ENCODE assay signal across 8 cellular contexts in genomic region chr11:123357353-123357989, GRCh38.
A peak's percentile ranks its signal among the peaks of the same experiment; 100 is the strongest.
DNase-seq lines count a peak whose midpoint lies in the region; ATAC-seq and TF ChIP-seq lines count a peak whose summit lies in the region.
"Had no signal": no experiment of that assay in that cellular context is flagged by ENCODE, and none has a peak within 500 bp of the region (broad histone marks: within the 10 kb centered on the region; RNA-seq: fewer than 3 reads in every experiment).

No MANE protein-coding gene starts in this region.

- no peak for TF ChIP-seq POLR2A in IMR-90 (IDR thresholded peaks at IDR 0.05; ENCODE audit: low read depth, low read length)

- no peak overlapping the region for H2AFZ ChIP-seq in IMR-90 (replicated peaks; ENCODE audit: low read length, poor library complexity)
- peak overlapping the region; percentile 91 for H2AFZ ChIP-seq in trophoblast cell (ENCODE audit: insufficient read depth, low read length, poor library complexity)

- H4K8ac ChIP-seq in IMR-90 (ENCODE audit: low read depth in 2 of 2, low read length in 2 of 2) (no peak overlapping the region), trophoblast cell (ENCODE audit: low read depth, low read length) (no peak overlapping the region)

- H4K91ac ChIP-seq in IMR-90 (ENCODE audit: insufficient read depth, low read depth, low read length): no peak overlapping the region
- no peak overlapping the region for H4K91ac ChIP-seq in trophoblast cell (ENCODE audit: low read depth, low read length)

- in situ Hi-C loops in IMR-90 (cut with MboI; ENCODE audit: low sequenced_read_pairs): no loop called here

- TF ChIP-seq CTCF in GM06990 (IDR thresholded peaks at IDR 0.05; ENCODE audit: insufficient read depth, low read length, poor library complexity, severe bottlenecking) (no peak), IMR-90 (conservative IDR thresholded peaks at IDR 0.05; ENCODE audit: low read depth, low read length) (no peak)

- 66% methylated on average over 2 of the region's 9 CpGs; no CpG with 5 or more reads in 1 of the 2 experiments for WGBS in IMR-90 (ENCODE audit: extremely low coverage in 2 of 2, insufficient read length in 1 of 2), 2 experiments
- WGBS in ectodermal cell, 2 experiments: 62 to 66% methylated on average over 9 of the region's 9 CpGs
- no CpG with 5 or more reads among the region's 9 CpGs for WGBS in trophoblast cell (ENCODE audit: extremely low coverage, insufficient coverage, insufficient read length)

- H3K9ac ChIP-seq in IMR-90 (ENCODE audit: low read depth, low read length) (no peak overlapping the region), trophoblast cell (ENCODE audit: low read length) (no peak overlapping the region)

- H3K79me2 ChIP-seq in trophoblast cell (ENCODE audit: control insufficient read depth, insufficient read depth, low read length, poor library complexity): peaks cover 1% of the 10 kb centered on the region

- H3K27me3 ChIP-seq in GM06990 (replicated peaks; ENCODE audit: control insufficient read depth, insufficient read depth, low read length) (no peaks in the 10 kb centered on the region), IMR-90 (ENCODE audit: control insufficient read depth, insufficient read depth, low read length) (peaks cover 67% of the 10 kb centered on the region), ectodermal cell (ENCODE audit: control insufficient read depth, insufficient read depth, low read length, poor library complexity, severe bottlenecking) (peaks cover 52% of the 10 kb centered on the region), trophoblast cell (ENCODE audit: insufficient read depth, low read length) (no peaks in the 10 kb centered on the region)

- no peak overlapping the region for H2BK12ac ChIP-seq in trophoblast cell (ENCODE audit: low read length)

- no peak overlapping the region for H3K14ac ChIP-seq in IMR-90 (replicated peaks; ENCODE audit: low read depth, low read length)
- H3K14ac ChIP-seq in trophoblast cell (ENCODE audit: low read length): no peak overlapping the region

- no peak overlapping the region for H4K5ac ChIP-seq in IMR-90 (ENCODE audit: low read depth, low read length)

- H3K4me2 ChIP-seq in IMR-90 (ENCODE audit: low read depth, low read length): peak overlapping the region; percentile 64; the same call in 1 of the 2 replicates
- H3K4me2 ChIP-seq in trophoblast cell (ENCODE audit: low read length): peak overlapping the region; percentile 85

- H2AK9ac ChIP-seq in IMR-90 (replicated peaks; ENCODE audit: low read depth, low read length, poor library complexity): no peak overlapping the region

- H3K36me3 ChIP-seq in GM06990 (ENCODE audit: control insufficient read depth, insufficient read depth, low read length) (no peaks in the 10 kb centered on the region), IMR-90 (ENCODE audit: control insufficient read depth, insufficient read depth, low read length) (no peaks in the 10 kb centered on the region), ectodermal cell (ENCODE audit: control insufficient read depth, insufficient read depth, low read length) (no peaks in the 10 kb centered on the region), trophoblast cell (ENCODE audit: control insufficient read depth in 1 of 2, insufficient read depth in 2 of 2, low read length in 2 of 2) (no peaks in the 10 kb centered on the region)
- H3K36me3 ChIP-seq: MG63 had no signal

- H2BK5ac ChIP-seq in IMR-90 (ENCODE audit: low read depth, low read length, poor library complexity, severe bottlenecking) (no peak overlapping the region), trophoblast cell (ENCODE audit: low read depth, low read length, poor library complexity) (no peak overlapping the region)

- H4K20me1 ChIP-seq in IMR-90 (ENCODE audit: insufficient read depth, low read length): no peaks in the 10 kb centered on the region

- no peak for DNase-seq in GM06990 (ENCODE audit: extremely low read depth, insufficient read length)
- no peak for DNase-seq in IMR-90
- DNase-seq in trophoblast cell: no peak
- DNase-seq in GF-D8 (lab: John Stamatoyannopoulos, UW): no peak
- no peak for DNase-seq in pons (ENCODE audit: low spot score)

- H4K12ac ChIP-seq in trophoblast cell (ENCODE audit: low read depth, low read length): no peak overlapping the region

- intact Hi-C loops in IMR-90 (cut with micrococcal nuclease): no loop called here

- dilution Hi-C loops in IMR-90 (cut with HindIII; ENCODE audit: low sequenced_read_pairs, unreplicated experiment): no loop called here

- H3K18ac ChIP-seq in IMR-90 (ENCODE audit: low read depth, low read length) (no peak overlapping the region), trophoblast cell (ENCODE audit: low read length) (no peak overlapping the region)

- no peak for TF ChIP-seq RAD21 in IMR-90 (IDR thresholded peaks at IDR 0.05; ENCODE audit: low read length)

- H2AK5ac ChIP-seq in IMR-90 (ENCODE audit: low read depth, low read length) (no peak overlapping the region), trophoblast cell (ENCODE audit: low read length) (no peak overlapping the region)

- H3K4me3 ChIP-seq in GM06990 (replicated peaks; ENCODE audit: low read depth, low read length) (peak overlapping the region; percentile 73), IMR-90 (ENCODE audit: insufficient read depth, low read depth, low read length) (no peak overlapping the region), ectodermal cell (ENCODE audit: insufficient read depth, low read depth, low read length) (peak overlapping the region; percentile 64), trophoblast cell (ENCODE audit: low read depth, low read length) (no peak overlapping the region)

- CTCF ChIA-PET in IMR-90 (lab: Yijun Ruan, JAX): interaction anchor here (0.6 kb wide), 1 partner anchor 57 kb away, joined by 6 read pairs; no protein-coding TSS in a partner anchor

- no peaks in the 10 kb centered on the region for H3K9me1 ChIP-seq in IMR-90 (ENCODE audit: insufficient read depth, low read length)

- H3K23ac ChIP-seq in IMR-90 (ENCODE audit: low read depth, low read length) (no peak overlapping the region), trophoblast cell (ENCODE audit: low read length) (no peak overlapping the region)

- H3K9me3 ChIP-seq in IMR-90 (ENCODE audit: control insufficient read depth, insufficient read depth, low read length): no peaks in the 10 kb centered on the region
- H3K9me3 ChIP-seq in ectodermal cell (ENCODE audit: control insufficient read depth, low read length): no peaks in the 10 kb centered on the region
- no peaks in the 10 kb centered on the region for H3K9me3 ChIP-seq in trophoblast cell (ENCODE audit: insufficient read depth, low read depth, low read length)
- H3K9me3 ChIP-seq: MG63 had no signal

- POLR2A ChIA-PET in IMR-90 (lab: Charles Lee; ENCODE audit: unreplicated experiment): no interaction called here

- ATAC-seq in IMR-90 (ENCODE audit: low read depth): no peak
- ATAC-seq in HG03097 (IDR thresholded peaks at IDR 0.05; ENCODE audit: low FRiP score, unreplicated experiment): no peak

- no peaks in the 10 kb centered on the region; the same call in 1 of the 2 replicates for H3K4me1 ChIP-seq in IMR-90 (ENCODE audit: control insufficient read depth, insufficient read depth, low read length)
- H3K4me1 ChIP-seq in ectodermal cell (ENCODE audit: control insufficient read depth, insufficient read depth, low read length): peaks cover under 1% of the 10 kb centered on the region
- peaks cover 10% of the 10 kb centered on the region in 2 experiments for H3K4me1 ChIP-seq in trophoblast cell (ENCODE audit: control insufficient read depth in 1 of 2, insufficient read depth in 2 of 2, low read length in 2 of 2)

- no TSS peak for BruUV-seq in IMR-90 (replicated peaks; lab: Mats Ljungman, UMichigan)

- no peak overlapping the region for H2BK120ac ChIP-seq in IMR-90 (ENCODE audit: low read depth, low read length)
- no peak overlapping the region for H2BK120ac ChIP-seq in trophoblast cell (ENCODE audit: insufficient read depth, low read length, poor library complexity)

- H3K56ac ChIP-seq in IMR-90 (ENCODE audit: extremely low read depth, insufficient read depth, low read length): no peak overlapping the region

- no peak overlapping the region for H3K27ac ChIP-seq in IMR-90 (ENCODE audit: insufficient read depth, low read length)
- no peak overlapping the region for H3K27ac ChIP-seq in ectodermal cell (ENCODE audit: insufficient read depth, low read depth, low read length, poor library complexity, severe bottlenecking)
- no peak overlapping the region for H3K27ac ChIP-seq in trophoblast cell (ENCODE audit: low read depth, low read length)

- H3K4ac ChIP-seq in IMR-90 (ENCODE audit: low read depth, low read length) (no peak overlapping the region), trophoblast cell (ENCODE audit: low read depth, low read length) (no peak overlapping the region)

- H2BK15ac ChIP-seq in IMR-90 (ENCODE audit: low read depth, low read length): no peak overlapping the region

- H2BK20ac ChIP-seq in IMR-90 (ENCODE audit: low read depth, low read length): no peak overlapping the region

- H3K79me1 ChIP-seq in IMR-90 (ENCODE audit: low read depth in 1 of 2, low read length in 2 of 2) (no peaks in the 10 kb centered on the region), trophoblast cell (ENCODE audit: low read length) (no peaks in the 10 kb centered on the region)

TF ChIP-seq in IMR-90, 13 proteins besides CTCF, POLR2A, EP300 and RAD21 (continues in another document):
- TF ChIP-seq BHLHE40 (IDR thresholded peaks at IDR 0.05; ENCODE audit: low read depth, low read length) (no peak), MAFK (IDR thresholded peaks at IDR 0.05; ENCODE audit: low read depth, low read length) (no peak), NFE2L2 (IDR thresholded peaks at IDR 0.05; ENCODE audit: low read depth, low read length) (no peak), MAZ (IDR thresholded peaks at IDR 0.05; ENCODE audit: borderline replicate concordance, low read depth, low read length) (no peak), USF2 (IDR thresholded peaks at IDR 0.05; ENCODE audit: low read depth, low read length) (no peak), SMC3 (IDR thresholded peaks at IDR 0.05; ENCODE audit: low read depth, low read length) (no peak), RFX5 (IDR thresholded peaks at IDR 0.05; ENCODE audit: low read depth, low read length) (no peak), CHD1 (IDR thresholded peaks at IDR 0.05; ENCODE audit: low read depth, low read length) (no peak), FOS (IDR thresholded peaks at IDR 0.05; ENCODE audit: low read depth, low read length) (no peak), RCOR1 (IDR thresholded peaks at IDR 0.05; ENCODE audit: insufficient replicate concordance, low read length) (no peak)

Comparison
In these comparisons a context has a peak if more than half of its experiments do, and no peak if none do; other contexts are left out.
1. H3K4me3 ChIP-seq: peak in GM06990 (single experiment) and ectodermal cell (single experiment); none in IMR-90 (single experiment) and trophoblast cell (single experiment).